36 cellular contexts compared by ENCODE assay signal in the genomic region with DNA sequence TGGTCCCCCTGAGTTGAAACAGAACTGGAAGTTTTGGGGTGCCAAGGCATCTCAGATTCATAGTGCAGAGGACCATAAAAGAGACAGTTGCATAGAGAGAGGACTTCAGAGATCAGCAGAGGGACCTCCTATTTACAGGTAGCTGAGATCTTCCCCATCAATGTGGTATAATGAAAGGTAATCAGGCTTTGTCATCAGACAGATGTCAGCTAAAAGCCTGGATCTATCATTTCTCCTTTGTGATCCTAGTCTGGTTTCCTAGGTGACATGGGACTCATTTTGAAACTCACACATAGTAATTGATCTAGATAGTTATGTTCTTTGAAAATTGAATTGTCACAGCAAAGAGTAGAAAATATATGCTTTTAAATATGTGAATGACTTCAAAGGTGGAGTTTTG.
"Had no signal": no experiment of that assay in that cellular context is flagged by ENCODE, and none has a peak within 500 bp of the region (broad histone marks: within the 10 kb centered on the region; RNA-seq: fewer than 3 reads in every experiment).

No MANE protein-coding gene starts in this region.

- DNase-seq: activated CD4-positive, alpha-beta memory T cell treated with anti-CD3 and anti-CD28 coated beads, Interleukin-2, amount 10 ng/mL, durations not matched to agents 7 days and 5 days; activated CD4-positive, alpha-beta T cell treated with anti-CD3 and anti-CD28 coated beads for 1 hour; activated CD4-positive, alpha-beta T cell treated with anti-CD3 and anti-CD28 coated beads for 36 hours; activated CD4-positive, alpha-beta T cell treated with anti-CD3 and anti-CD28 coated beads for 48 hours; activated CD4-positive, alpha-beta T cell treated with anti-CD3 and anti-CD28 coated beads, Interleukin-2, amount 10 ng/mL, durations not matched to agents 7 days and 5 days; activated CD4-positive, alpha-beta T cell treated with anti-CD3 and anti-CD28 coated beads, Interleukin-2, amount 50 U/mL, for 48 hours; activated CD4-positive, CD25-positive, alpha-beta regulatory T cell; activated CD8-positive, alpha-beta memory T cell treated with anti-CD3 and anti-CD28 coated beads for 24 hours; activated CD8-positive, alpha-beta memory T cell treated with anti-CD3 and anti-CD28 coated beads, Interleukin-2, amount 10 ng/mL, durations not matched to agents 7 days and 5 days; activated CD8-positive, alpha-beta memory T cell treated with anti-CD3 and anti-CD28 coated beads, Interleukin-2, amount 50 U/mL, for 48 hours; activated CD8-positive, alpha-beta T cell treated with anti-CD3 and anti-CD28 coated beads, Interleukin-2, amount 10 ng/mL, durations not matched to agents 7 days and 5 days; activated effector memory CD4-positive, alpha-beta T cell treated with Interleukin-2 at 50 U/mL for 16 hours; activated gamma-delta T cell; activated naive CD4-positive, alpha-beta T cell treated with anti-CD3 and anti-CD28 coated beads, Interleukin-2, amount 10 ng/mL, durations not matched to agents 7 days and 5 days; activated naive CD4-positive, alpha-beta T cell treated with Interleukin-2 at 50 U/mL for 16 hours; activated naive CD8-positive, alpha-beta T cell treated with anti-CD3 and anti-CD28 coated beads, Interleukin-2, amount 10 ng/mL, durations not matched to agents 7 days and 5 days; activated naive CD8-positive, alpha-beta T cell treated with anti-CD3 and anti-CD28 coated beads, Interleukin-2, amount 50 U/mL, for 24 hours; activated T-cell treated with anti-CD3 and anti-CD28 coated beads, Interleukin-2, amount 50 U/mL, for 24 hours; activated T-cell treated with anti-CD3 and anti-CD28 coated beads, Interleukin-2, amount 50 U/mL, for 48 hours; amygdala; anterior cingulate cortex; caudate nucleus; cerebellar nuclear complex; T-helper 2 cell; T-helper 9 cell had no signal

- ATAC-seq: activated CD4-positive, alpha-beta T cell treated with anti-CD3 and anti-CD28 coated beads for 36 hours; activated CD4-positive, CD25-positive, alpha-beta regulatory T cell treated with anti-CD3 and anti-CD28 coated beads, Interleukin-2, amount 50 U/mL, for 24 hours; activated CD8-positive, alpha-beta memory T cell treated with anti-CD3 and anti-CD28 coated beads, Interleukin-2, amount 10 ng/mL, durations not matched to agents 7 days and 5 days; activated CD8-positive, alpha-beta T cell treated with anti-CD3 and anti-CD28 coated beads, Interleukin-2, amount 10 ng/mL, durations not matched to agents 7 days and 5 days; activated naive CD8-positive, alpha-beta T cell treated with anti-CD3 and anti-CD28 coated beads, Interleukin-2, amount 50 U/mL, for 24 hours had no signal

- H3K9me3 ChIP-seq: ascending aorta had no signal

- H3K27ac ChIP-seq: ascending aorta, cardiac muscle cell, VCaP had no signal

- H3K4me3 ChIP-seq: ascending aorta, cardiac muscle cell had no signal

- H3K27ac Mint-ChIP-seq: activated CD4-positive, alpha-beta memory T cell treated with anti-CD3 and anti-CD28 coated beads, Interleukin-2, amount 10 ng/mL, durations not matched to agents 7 days and 5 days; activated CD4-positive, alpha-beta T cell treated with anti-CD3 and anti-CD28 coated beads for 36 hours; activated CD4-positive, alpha-beta T cell treated with anti-CD3 and anti-CD28 coated beads, Interleukin-2, amount 10 ng/mL, durations not matched to agents 7 days and 5 days; activated CD8-positive, alpha-beta memory T cell treated with anti-CD3 and anti-CD28 coated beads, Interleukin-2, amount 10 ng/mL, durations not matched to agents 7 days and 5 days; activated CD8-positive, alpha-beta T cell treated with anti-CD3 and anti-CD28 coated beads, Interleukin-2, amount 10 ng/mL, durations not matched to agents 7 days and 5 days; activated naive CD4-positive, alpha-beta T cell treated with anti-CD3 and anti-CD28 coated beads, Interleukin-2, amount 10 ng/mL, durations not matched to agents 7 days and 5 days; activated naive CD4-positive, alpha-beta T cell treated with anti-CD3 and anti-CD28 coated beads, Interleukin-2, amount 50 U/mL, for 24 hours; activated naive CD8-positive, alpha-beta T cell; activated naive CD8-positive, alpha-beta T cell treated with anti-CD3 and anti-CD28 coated beads, Interleukin-2, amount 10 ng/mL, durations not matched to agents 7 days and 5 days; activated naive CD8-positive, alpha-beta T cell treated with anti-CD3 and anti-CD28 coated beads, Interleukin-2, amount 50 U/mL, for 24 hours; activated T-cell treated with anti-CD3 and anti-CD28 coated beads, Interleukin-2, amount 50 U/mL, for 24 hours; activated T-helper 2 cell treated with anti-CD3 and anti-CD28 coated beads, Interferon-gamma antibody, Interleukin-2, Interleukin-4, amounts not matched to agents 10 μg/mL and 5 μg/mL and 100 μg/mL, durations not matched to agents 14 hours and 24 hours and 36 hours; brain; T-helper 1 cell treated with Interleukin-12 subunit alpha and Interleukin-12 subunit beta and Interleukin-4 antibody, amounts not matched to agents 30 μg/mL and 1 μg/mL, for 36 hours; T-helper 2 cell treated with Interferon-gamma antibody and Interleukin-4, amounts not matched to agents 5 μg/mL and 100 μg/mL, for 36 hours had no signal

- H3K27me3 Mint-ChIP-seq: activated CD4-positive, alpha-beta memory T cell treated with anti-CD3 and anti-CD28 coated beads, Interleukin-2, amount 10 ng/mL, durations not matched to agents 7 days and 5 days; activated CD4-positive, alpha-beta T cell treated with anti-CD3 and anti-CD28 coated beads for 36 hours; activated CD4-positive, alpha-beta T cell treated with anti-CD3 and anti-CD28 coated beads, Interleukin-2, amount 10 ng/mL, durations not matched to agents 7 days and 5 days; activated CD8-positive, alpha-beta memory T cell treated with anti-CD3 and anti-CD28 coated beads, Interleukin-2, amount 10 ng/mL, durations not matched to agents 7 days and 5 days; activated naive CD4-positive, alpha-beta T cell treated with anti-CD3 and anti-CD28 coated beads, Interleukin-2, amount 10 ng/mL, durations not matched to agents 7 days and 5 days; activated naive CD4-positive, alpha-beta T cell treated with anti-CD3 and anti-CD28 coated beads, Interleukin-2, amount 50 U/mL, for 24 hours; activated naive CD8-positive, alpha-beta T cell; activated naive CD8-positive, alpha-beta T cell treated with anti-CD3 and anti-CD28 coated beads, Interleukin-2, amount 10 ng/mL, durations not matched to agents 7 days and 5 days; activated naive CD8-positive, alpha-beta T cell treated with anti-CD3 and anti-CD28 coated beads, Interleukin-2, amount 50 U/mL, for 24 hours; activated T-cell treated with anti-CD3 and anti-CD28 coated beads, Interleukin-2, amount 50 U/mL, for 24 hours; brain; central memory CD8-positive, alpha-beta T cell had no signal

- H3K4me1 ChIP-seq: ascending aorta had no signal

- H3K27me3 ChIP-seq: ascending aorta, cardiac muscle cell had no signal

- H3K4me1 Mint-ChIP-seq: activated CD4-positive, alpha-beta memory T cell treated with anti-CD3 and anti-CD28 coated beads, Interleukin-2, amount 10 ng/mL, durations not matched to agents 7 days and 5 days; activated CD4-positive, alpha-beta T cell treated with anti-CD3 and anti-CD28 coated beads for 36 hours; activated CD4-positive, alpha-beta T cell treated with anti-CD3 and anti-CD28 coated beads, Interleukin-2, amount 10 ng/mL, durations not matched to agents 7 days and 5 days; activated CD8-positive, alpha-beta memory T cell treated with anti-CD3 and anti-CD28 coated beads, Interleukin-2, amount 10 ng/mL, durations not matched to agents 7 days and 5 days; activated naive CD4-positive, alpha-beta T cell treated with anti-CD3 and anti-CD28 coated beads, Interleukin-2, amount 10 ng/mL, durations not matched to agents 7 days and 5 days; activated naive CD4-positive, alpha-beta T cell treated with anti-CD3 and anti-CD28 coated beads, Interleukin-2, amount 50 U/mL, for 24 hours; activated naive CD8-positive, alpha-beta T cell treated with anti-CD3 and anti-CD28 coated beads, Interleukin-2, amount 10 ng/mL, durations not matched to agents 7 days and 5 days; activated naive CD8-positive, alpha-beta T cell treated with anti-CD3 and anti-CD28 coated beads, Interleukin-2, amount 50 U/mL, for 24 hours; brain; central memory CD8-positive, alpha-beta T cell had no signal

- H3K4me3 Mint-ChIP-seq: activated CD4-positive, alpha-beta memory T cell treated with anti-CD3 and anti-CD28 coated beads, Interleukin-2, amount 10 ng/mL, durations not matched to agents 7 days and 5 days; activated CD4-positive, alpha-beta T cell treated with anti-CD3 and anti-CD28 coated beads for 36 hours; activated CD4-positive, alpha-beta T cell treated with anti-CD3 and anti-CD28 coated beads, Interleukin-2, amount 10 ng/mL, durations not matched to agents 7 days and 5 days; activated CD8-positive, alpha-beta memory T cell treated with anti-CD3 and anti-CD28 coated beads, Interleukin-2, amount 10 ng/mL, durations not matched to agents 7 days and 5 days; activated CD8-positive, alpha-beta T cell treated with anti-CD3 and anti-CD28 coated beads, Interleukin-2, amount 10 ng/mL, durations not matched to agents 7 days and 5 days; activated naive CD4-positive, alpha-beta T cell treated with anti-CD3 and anti-CD28 coated beads, Interleukin-2, amount 10 ng/mL, durations not matched to agents 7 days and 5 days; activated naive CD4-positive, alpha-beta T cell treated with anti-CD3 and anti-CD28 coated beads, Interleukin-2, amount 50 U/mL, for 24 hours; activated naive CD8-positive, alpha-beta T cell; activated naive CD8-positive, alpha-beta T cell treated with anti-CD3 and anti-CD28 coated beads, Interleukin-2, amount 10 ng/mL, durations not matched to agents 7 days and 5 days; activated naive CD8-positive, alpha-beta T cell treated with anti-CD3 and anti-CD28 coated beads, Interleukin-2, amount 50 U/mL, for 24 hours; activated T-cell treated with anti-CD3 and anti-CD28 coated beads, Interleukin-2, amount 50 U/mL, for 24 hours; brain; central memory CD8-positive, alpha-beta T cell; T-helper 1 cell treated with Interleukin-12 subunit alpha and Interleukin-12 subunit beta and Interleukin-4 antibody, amounts not matched to agents 30 μg/mL and 1 μg/mL, for 36 hours; T-helper 2 cell treated with Interferon-gamma antibody and Interleukin-4, amounts not matched to agents 5 μg/mL and 100 μg/mL, for 36 hours had no signal

- H3K36me3 Mint-ChIP-seq: activated CD8-positive, alpha-beta memory T cell treated with anti-CD3 and anti-CD28 coated beads, Interleukin-2, amount 10 ng/mL, durations not matched to agents 7 days and 5 days; activated naive CD4-positive, alpha-beta T cell treated with anti-CD3 and anti-CD28 coated beads, Interleukin-2, amount 10 ng/mL, durations not matched to agents 7 days and 5 days; activated naive CD4-positive, alpha-beta T cell treated with anti-CD3 and anti-CD28 coated beads, Interleukin-2, amount 50 U/mL, for 24 hours; activated naive CD8-positive, alpha-beta T cell; activated naive CD8-positive, alpha-beta T cell treated with anti-CD3 and anti-CD28 coated beads, Interleukin-2, amount 10 ng/mL, durations not matched to agents 7 days and 5 days; brain had no signal

- H3K9me3 Mint-ChIP-seq: activated CD4-positive, alpha-beta memory T cell treated with anti-CD3 and anti-CD28 coated beads, Interleukin-2, amount 10 ng/mL, durations not matched to agents 7 days and 5 days; activated naive CD4-positive, alpha-beta T cell treated with anti-CD3 and anti-CD28 coated beads, Interleukin-2, amount 10 ng/mL, durations not matched to agents 7 days and 5 days; activated T-helper 2 cell treated with anti-CD3 and anti-CD28 coated beads, Interferon-gamma antibody, Interleukin-2, Interleukin-4, amounts not matched to agents 10 μg/mL and 5 μg/mL and 100 μg/mL, durations not matched to agents 14 hours and 24 hours and 36 hours; brain; central memory CD8-positive, alpha-beta T cell; T-helper 1 cell treated with Interleukin-12 subunit alpha and Interleukin-12 subunit beta and Interleukin-4 antibody, amounts not matched to agents 30 μg/mL and 1 μg/mL, for 36 hours; T-helper 2 cell treated with Interferon-gamma antibody and Interleukin-4, amounts not matched to agents 5 μg/mL and 100 μg/mL, for 36 hours had no signal

- H3K36me3 ChIP-seq: ascending aorta, cardiac muscle cell had no signal
